Comparison of ENCODE assay signal across 19 cellular contexts in the genomic region with DNA sequence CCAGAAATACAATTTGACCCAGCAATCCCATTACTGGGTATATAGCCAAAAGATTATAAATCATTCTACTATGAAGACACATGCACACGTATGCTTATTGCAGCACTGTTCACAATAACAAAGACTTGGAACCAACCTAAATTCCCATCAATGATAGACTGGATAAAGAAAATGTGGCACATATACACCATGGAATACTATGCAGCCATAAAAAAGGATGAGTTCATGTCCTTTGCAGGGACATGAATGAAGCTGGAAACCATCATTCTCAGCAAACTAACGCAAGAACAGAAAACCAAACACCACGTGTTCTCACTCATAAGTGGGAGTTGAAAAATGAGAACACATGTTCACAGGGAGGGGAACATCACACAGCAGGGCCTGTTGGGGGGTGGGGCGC. TPM values are rescaled to one million over a fixed set of nuclear protein-coding genes. Genes with fewer than 3 reads are reported as not detected.
"Had no signal": no experiment of that assay in that cellular context is flagged by ENCODE, and none has a peak within 500 bp of the region (broad histone marks: within the 10 kb centered on the region; RNA-seq: fewer than 3 reads in every experiment).

No MANE protein-coding gene starts in this region.

RNA-seq across cellular contexts. Expression of a gene that starts 47.9 kb away (rescaled TPM):
- total RNA-seq: activated naive CD4-positive, alpha-beta T cell treated with anti-CD3 and anti-CD28 coated beads for 36 hours; activated naive CD4-positive, alpha-beta T cell treated with anti-CD3 and anti-CD28 coated beads, Interleukin-2, amount 50 U/mL, for 72 hours; activated naive CD8-positive, alpha-beta T cell treated with anti-CD3 and anti-CD28 coated beads for 36 hours; activated naive CD8-positive, alpha-beta T cell treated with anti-CD3 and anti-CD28 coated beads, Interleukin-2, amount 10 ng/mL, durations not matched to agents 7 days and 5 days; activated T-cell treated with anti-CD3 and anti-CD28 coated beads, Interleukin-2, amount 50 U/mL, for 4 hours; activated T-cell treated with anti-CD3 and anti-CD28 coated beads, Interleukin-2, amount 50 U/mL, for 72 hours; activated T-helper 1 cell treated with anti-CD3 and anti-CD28 coated beads, Interleukin-12 subunit alpha, Interleukin-12 subunit beta, Interleukin-2, Interleukin-4 antibody, amounts not matched to agents 30 ng/mL and 10 ng/mL and 1 ng/mL, durations not matched to agents 14 hours and 24 hours and 36 hours; activated T-helper 17 cell treated with anti-CD3 and anti-CD28 coated beads, Interleukin-2, amount 50 U/mL, for 72 hours; activated T-helper 2 cell treated with anti-CD3 and anti-CD28 coated beads, Interferon-gamma antibody, Interleukin-2, Interleukin-4, amounts not matched to agents 10 μg/mL and 5 μg/mL and 100 μg/mL, durations not matched to agents 14 hours and 24 hours and 36 hours; aorta; ascending aorta; astrocyte; body of pancreas; breast epithelium; bronchial epithelial cell; cardiac muscle cell; cardiac septum; cerebellum; chondrocyte had no signal
- polyA plus RNA-seq: aorta, cardiac muscle cell had no signal
